Comparison of ENCODE assay signal across 12 cellular contexts in genomic region chr18:62287753-62288668, GRCh38. TPM values are rescaled to one million over a fixed set of nuclear protein-coding genes. Genes with fewer than 3 reads are reported as not detected.
A peak's percentile ranks its signal among the peaks of the same experiment; 100 is the strongest.
DNase-seq lines count a peak whose midpoint lies in the region; ATAC-seq and TF ChIP-seq lines count a peak whose summit lies in the region.
"Had no signal": no experiment of that assay in that cellular context is flagged by ENCODE, and none has a peak within 500 bp of the region (broad histone marks: within the 10 kb centered on the region; RNA-seq: fewer than 3 reads in every experiment).

No MANE protein-coding gene starts in this region.

- H3K27ac ChIP-seq in hepatocyte, result peak overlapping the region; percentile 18
- H3K27ac ChIP-seq in CD4-positive, alpha-beta T cell (ENCODE audit: low read depth, low read length), result no peak overlapping the region

- H3K9me3 ChIP-seq in hepatocyte (ENCODE audit: low read depth), result no peaks in the 10 kb centered on the region
- H3K9me3 ChIP-seq in CD4-positive, alpha-beta T cell (ENCODE audit: control insufficient read depth, low read length), result no peaks in the 10 kb centered on the region

- 69% methylated on average over 2 of the region's 2 CpGs for WGBS in hepatocyte (ENCODE audit: low lambda C conversion rate, missing lambda C conversion rate)

- POLR2A ChIA-PET in CD4-positive, alpha-beta T cell (lab: Charles Lee), result no interaction called here

- H3K27ac Mint-ChIP-seq in CD4-positive, alpha-beta T cell, result no peak overlapping the region

- CTCF ChIA-PET in CD4-positive, alpha-beta T cell (lab: Charles Lee), result interaction anchor here (0.6 kb wide), 1 partner anchor 120 kb away, joined by 3 read pairs; no protein-coding TSS in a partner anchor

- H3K27me3 ChIP-seq in hepatocyte, result no peaks in the 10 kb centered on the region
- no peaks in the 10 kb centered on the region for H3K27me3 ChIP-seq in CD4-positive, alpha-beta T cell (ENCODE audit: control insufficient read depth, insufficient read depth, low read length)

- no peak overlapping the region for H2AFZ ChIP-seq in hepatocyte

- TF ChIP-seq CTCF in hepatocyte (IDR thresholded peaks at IDR 0.05; ENCODE audit: poor library complexity) (no peak), foreskin fibroblast (IDR thresholded peaks at IDR 0.05; ENCODE audit: low read depth, low read length) (no peak)
- TF ChIP-seq CTCF in CD4-positive, alpha-beta T cell (IDR thresholded peaks at IDR 0.05), result no peak

- peaks cover 6% of the 10 kb centered on the region for H3K4me1 ChIP-seq in hepatocyte (ENCODE audit: insufficient read depth)

- no peaks in the 10 kb centered on the region for H3K27me3 Mint-ChIP-seq in CD4-positive, alpha-beta T cell

- no peaks in the 10 kb centered on the region for H3K9me2 ChIP-seq in hepatocyte (replicated peaks; ENCODE audit: insufficient read depth)

- intact Hi-C loops in CD4-positive, alpha-beta T cell (cut with DNase I, micrococcal nuclease), result no loop called here

- H3K4me3 Mint-ChIP-seq in CD4-positive, alpha-beta T cell, result no peak overlapping the region

- H3K4me1 Mint-ChIP-seq in CD4-positive, alpha-beta T cell (ENCODE audit: low read depth), result no peaks in the 10 kb centered on the region

- H3K4me3 ChIP-seq in hepatocyte (no peak overlapping the region), foreskin fibroblast (ENCODE audit: low read depth in 1 of 2, low read length in 2 of 2) (no peak overlapping the region)

- no peaks in the 10 kb centered on the region for H3K36me3 ChIP-seq in hepatocyte (replicated peaks; ENCODE audit: insufficient read depth, low read depth)

- peak overlapping the region; percentile 37 for H3K4me2 ChIP-seq in hepatocyte

- no peaks in the 10 kb centered on the region for H3K79me2 ChIP-seq in hepatocyte

- peak; percentile 6 for DNase-seq in hepatocyte (ENCODE audit: low spot score)
- no peak for DNase-seq in foreskin fibroblast
- no peak for DNase-seq in CD4-positive, alpha-beta T cell
- no peak for DNase-seq in 8988T
- no peak for DNase-seq in SK-N-DZ (ENCODE audit: low spot score)
- DNase-seq: activated gamma-delta T cell, COR-L47, NCI-H446 treated with DMSO at 0.1 percent for 48 hours, T1000 had no signal

- H4K20me1 ChIP-seq in hepatocyte (ENCODE audit: insufficient read depth, poor library complexity, severe bottlenecking), result no peaks in the 10 kb centered on the region

- no peaks in the 10 kb centered on the region for H3K9me3 Mint-ChIP-seq in CD4-positive, alpha-beta T cell

- peak; percentile 44 for ATAC-seq in GM18502 (IDR thresholded peaks at IDR 0.05; ENCODE audit: poor library complexity, unreplicated experiment)
- peak; percentile 44 for ATAC-seq in GM21619 (IDR thresholded peaks at IDR 0.05; ENCODE audit: unreplicated experiment)
- ATAC-seq in HG03469 (IDR thresholded peaks at IDR 0.05; ENCODE audit: unreplicated experiment), result peak; percentile 21
- ATAC-seq in CD4-positive, alpha-beta T cell (ENCODE audit: poor library complexity), result no peak

- H3K36me3 Mint-ChIP-seq in CD4-positive, alpha-beta T cell (ENCODE audit: low read depth), result peaks cover 73% of the 10 kb centered on the region

RNA-seq across cellular contexts. Expression of gene TNFRSF11A, which starts 37.1 kb away (rescaled TPM):
- total RNA-seq in hepatocyte, result 5.6 and 11.0 TPM in 2 replicates
- 2.1 and 4.1 TPM in 2 replicates for polyA plus RNA-seq in hepatocyte
- total RNA-seq in CD4-positive, alpha-beta T cell, result 1 to 10 TPM; 1.7 TPM
- polyA plus RNA-seq in SK-N-DZ (2014; cell fraction: cytosol; rRNA removed), result 0.05 and 1.3 TPM in 2 replicates
- polyA plus RNA-seq in SK-N-DZ (2014; cell fraction: nucleus; rRNA removed), result 0.13 TPM in 1 of 2 replicates, not detected in the other
